8 cellular contexts compared by ENCODE assay signal in genomic region chr15:75024102-75024636, GRCh38. TPM values are rescaled to one million over a fixed set of nuclear protein-coding genes. Genes with fewer than 3 reads are reported as not detected.
DNase-seq lines count a peak whose midpoint lies in the region; ATAC-seq and TF ChIP-seq lines count a peak whose summit lies in the region.

No MANE protein-coding gene starts in this region.

- no peaks in the 10 kb centered on the region for H3K9me3 ChIP-seq in AG04450 (ENCODE audit: control insufficient read depth, insufficient read depth, low read length)
- H3K9me3 ChIP-seq in OCI-LY7 (ENCODE audit: low read length): no peaks in the 10 kb centered on the region
- no peaks in the 10 kb centered on the region for H3K9me3 ChIP-seq in transverse colon

- H3K27me3 ChIP-seq in AG04450 (ENCODE audit: control insufficient read depth, insufficient read depth, low read length) (no peaks in the 10 kb centered on the region), transverse colon (no peaks in the 10 kb centered on the region)

- 19 to 27% methylated on average over 5 of the region's 5 CpGs for WGBS in lower leg skin, 2 donors
- WGBS in transverse colon (ENCODE audit: low coverage in 1 of 2), 2 donors: 16 to 24% methylated on average over 5 of the region's 5 CpGs

- BruUV-seq in OCI-LY7 (replicated peaks; lab: Mats Ljungman, UMichigan): no TSS peak

- TF ChIP-seq EP300 in transverse colon (IDR thresholded peaks at IDR 0.05; ENCODE audit: low read depth): no peak

- H3K27me3 Mint-ChIP-seq in central memory CD8-positive, alpha-beta T cell: no peaks in the 10 kb centered on the region

- H3K36me3 ChIP-seq in OCI-LY7 (ENCODE audit: insufficient read depth, low read length) (peaks cover 33% of the 10 kb centered on the region; the same call in 1 of the 2 replicates), transverse colon (no peaks in the 10 kb centered on the region)

- peaks cover 25% of the 10 kb centered on the region; the same call in 1 of the 2 replicates for H3K79me2 ChIP-seq in OCI-LY7 (ENCODE audit: insufficient read depth, low read depth, low read length)

- H3K4me2 ChIP-seq in OCI-LY7 (ENCODE audit: low read length): peak overlapping the region; percentile 86

- peaks cover 27% of the 10 kb centered on the region for H3K4me1 Mint-ChIP-seq in central memory CD8-positive, alpha-beta T cell

- peak; percentile 16 for ATAC-seq in central memory CD8-positive, alpha-beta T cell (replicated peaks; ENCODE audit: extremely low read depth, poor library complexity, severe bottlenecking)
- ATAC-seq in GM21786 (IDR thresholded peaks at IDR 0.05; ENCODE audit: unreplicated experiment) (no peak), GM19395 (IDR thresholded peaks at IDR 0.05; ENCODE audit: unreplicated experiment) (no peak)

- in situ Hi-C loops in transverse colon (cut with MboI; ENCODE audit: low pct_ligation_motif_present in 1 of 4, low pct_unique_long_range_greater_than_20kb in 1 of 4, low sequenced_read_pairs in 3 of 4): loop anchor here in 2 of 4 donors (10.0 to 25.0 kb wide), 3 partner anchors 181 to 313 kb away; partner anchors contain the start of genes C15orf39 (in 1 of the 2), COMMD4 (in 1 of the 2) and NEIL1 (in 1 of the 2)

- peak overlapping the region; percentile 97 for H3K27ac Mint-ChIP-seq in central memory CD8-positive, alpha-beta T cell (ENCODE audit: low read depth)

- H3K4me1 ChIP-seq in OCI-LY7 (ENCODE audit: insufficient read depth, low read length, poor library complexity, severe bottlenecking) (peaks cover 81% of the 10 kb centered on the region), transverse colon (peaks cover 10 to 22% (median 15%) of the 10 kb centered on the region in 4 donors)

- intact Hi-C loops in OCI-LY7 (cut with micrococcal nuclease; ENCODE audit: unreplicated experiment) (loop anchor here (5.0 to 10.0 kb wide), 2 partner anchors 281 to 603 kb away; partner anchors contain the start of gene SNUPN), lower leg skin (cut with DNase I; ENCODE audit: low total_unique reads) (no loop called here), transverse colon (cut with DNase I; ENCODE audit: low total_unique reads) (no loop called here)

- H3K9me3 Mint-ChIP-seq in central memory CD8-positive, alpha-beta T cell: no peaks in the 10 kb centered on the region

- CTCF ChIA-PET in AG04450 (lab: Charles Lee) (interaction anchor here (0.9 to 1.4 kb wide), 2 partner anchors 122 to 177 kb away, joined by 3 to 7 read pairs; partner anchors contain the start of gene C15orf39), OCI-LY7 (lab: Charles Lee; ENCODE audit: unreplicated experiment) (interaction anchor here (1.6 kb wide), 1 partner anchor 19 kb away, joined by 6 read pairs; no protein-coding TSS in a partner anchor)

- DNase-seq in AG04450 (ENCODE audit: low read depth, low spot score): no peak
- DNase-seq in OCI-LY7 (ENCODE audit: low spot score): peak; percentile 63
- DNase-seq in central memory CD8-positive, alpha-beta T cell (ENCODE audit: low spot score in 2 of 2): no peak
- no peak for DNase-seq in lower leg skin (ENCODE audit: low spot score in 2 of 2)
- DNase-seq in transverse colon: no peak

- POLR2A ChIA-PET in AG04450 (lab: Yijun Ruan, JAX) (interaction anchor here (1.0 to 1.6 kb wide), 3 partner anchors 20 to 180 kb away, joined by 3 to 12 read pairs (median 7); partner anchors contain the start of gene C15orf39), OCI-LY7 (lab: Charles Lee) (interaction anchor here (0.7 to 3.2 kb wide), 5 partner anchors 13 to 195 kb away, joined by 3 to 22 read pairs (median 7); no protein-coding TSS in a partner anchor)

- H3K36me3 Mint-ChIP-seq in central memory CD8-positive, alpha-beta T cell (ENCODE audit: insufficient read depth): peaks cover 5% of the 10 kb centered on the region

- H3K9me2 ChIP-seq in OCI-LY7 (ENCODE audit: insufficient read depth, low read length): no peaks in the 10 kb centered on the region

- H4K20me1 ChIP-seq in OCI-LY7 (ENCODE audit: insufficient read depth, low read length): no peaks in the 10 kb centered on the region

- H3K4me3 ChIP-seq in AG04450 (ENCODE audit: low read depth, low read length): peak overlapping the region; percentile 93
- peak overlapping the region; percentile 95 for H3K4me3 ChIP-seq in GM08714 (ENCODE audit: low read length)
- H3K4me3 ChIP-seq in OCI-LY7 (ENCODE audit: low read depth, low read length, poor library complexity, severe bottlenecking): peak overlapping the region; percentile 90
- peak overlapping the region; percentile 83 for H3K4me3 ChIP-seq in lower leg skin (ENCODE audit: low read depth, poor library complexity, severe bottlenecking)
- H3K4me3 ChIP-seq in transverse colon: peak overlapping the region; percentile 67 to 97 (median 80)

- TF ChIP-seq CTCF in AG04450 (IDR thresholded peaks at IDR 0.05; ENCODE audit: low read depth, low read length) (no peak), OCI-LY7 (conservative IDR thresholded peaks at IDR 0.05; ENCODE audit: low read length) (no peak), lower leg skin (IDR thresholded peaks at IDR 0.05) (no peak), transverse colon (IDR thresholded peaks at IDR 0.05) (no peak)

- peak overlapping the region; percentile 94 for H3K4me3 Mint-ChIP-seq in central memory CD8-positive, alpha-beta T cell

- H2AFZ ChIP-seq in OCI-LY7 (ENCODE audit: low read length): no peak overlapping the region; the same call in 1 of the 2 replicates

- H3K27ac ChIP-seq in AG04450 (ENCODE audit: low read depth, low read length) (no peak overlapping the region), OCI-LY7 (ENCODE audit: low read depth, low read length, poor library complexity, severe bottlenecking) (peak overlapping the region; percentile 76), transverse colon (peak overlapping the region; percentile 87 to 95 (median 92))

- TF ChIP-seq POLR2A in lower leg skin (IDR thresholded peaks at IDR 0.05) (no peak), transverse colon (IDR thresholded peaks at IDR 0.05) (no peak)

RNA-seq across cellular contexts. Expression of gene PPCDC, which starts 0.8 kb away (rescaled TPM):
- polyA plus RNA-seq in AG04450 (2011; rRNA removed): 5.5 and 7.1 TPM in 2 replicates
- 5.4 and 5.5 TPM in 2 replicates for polyA minus RNA-seq in AG04450 (2011; rRNA and poly(A)+ RNA removed)
- 32.0 and 44.3 TPM in 2 replicates for total RNA-seq in OCI-LY7 (2014; rRNA removed; shearing (Covaris generic))
- total RNA-seq in OCI-LY7 (2022) (40.3 and 48.3 TPM in 2 replicates), lower leg skin (10 to 100 TPM; 14.4 to 21.4 (median 17.5) TPM), transverse colon (10 to 100 TPM in 3 of 4 donors, 1 to 10 TPM in 1; 5.2 to 54.5 (median 25.2) TPM)

RNA-seq across cellular contexts. Expression of gene SCAMP5, which starts 28.8 kb away (rescaled TPM):
- 2.1 TPM in 2 replicates for polyA plus RNA-seq in AG04450 (2011; rRNA removed)
- polyA minus RNA-seq in AG04450 (2011; rRNA and poly(A)+ RNA removed): 2.9 and 3.5 TPM in 2 replicates
- total RNA-seq in OCI-LY7 (2014; rRNA removed; shearing (Covaris generic)): 18.6 and 29.4 TPM in 2 replicates
- 43.7 and 51.6 TPM in 2 replicates for total RNA-seq in OCI-LY7 (2022)
- 1 to 10 TPM in 3 of 4 donors, under 1 TPM in 1; 0.46 to 5.4 (median 1.2) TPM for total RNA-seq in lower leg skin
- total RNA-seq in transverse colon: 10 to 100 TPM in 3 of 4 donors, not detected in 1; 11.3 to 24.8 (median 15.8) TPM
